Comparison of ENCODE assay signal across 1 cellular context in the genomic region with DNA sequence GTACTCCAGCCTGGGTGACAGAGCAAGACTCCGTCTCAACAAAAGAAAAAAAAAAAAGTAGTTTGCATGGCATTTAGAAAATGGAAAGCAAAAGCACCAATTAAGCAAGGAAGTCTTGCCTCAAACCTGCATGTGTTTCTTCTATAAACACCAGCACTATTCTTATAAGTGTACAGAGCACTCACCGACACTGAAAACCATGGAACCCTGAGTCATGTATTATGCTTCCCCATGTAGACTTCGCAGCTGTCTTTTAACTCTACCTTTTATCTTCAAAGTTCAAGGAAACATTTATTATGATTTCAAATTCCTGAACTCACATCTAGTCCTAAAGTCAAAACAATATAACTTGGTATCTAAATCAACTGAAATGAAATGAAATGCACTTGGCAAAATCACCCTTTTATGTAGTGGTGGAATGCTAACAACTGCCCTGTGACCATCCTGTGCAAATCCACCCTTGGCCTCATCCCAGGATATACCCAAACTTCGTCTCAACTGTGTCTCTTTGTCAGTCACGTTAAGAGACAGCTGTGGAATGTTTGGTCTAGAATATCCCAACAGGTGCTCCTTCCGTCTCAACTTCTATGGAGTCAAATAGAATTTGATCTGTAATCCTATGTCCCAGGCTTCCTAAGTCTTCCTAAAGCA.
TF ChIP-seq lines count a peak whose summit lies in the region.

No MANE protein-coding gene starts in this region.

TF ChIP-seq in HepG2, 621 proteins besides CTCF, POLR2A, EP300 and RAD21:
- TF ChIP-seq, protein P1, sequence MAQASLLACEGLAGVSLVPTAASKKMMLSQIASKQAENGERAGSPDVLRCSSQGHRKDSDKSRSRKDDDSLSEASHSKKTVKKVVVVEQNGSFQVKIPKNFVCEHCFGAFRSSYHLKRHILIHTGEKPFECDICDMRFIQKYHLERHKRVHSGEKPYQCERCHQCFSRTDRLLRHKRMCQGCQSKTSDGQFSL (CRISPR knock-in tag; IDR thresholded peaks at IDR 0.05), result no peak
- TF ChIP-seq GTF3A (CRISPR knock-in tag; conservative IDR thresholded peaks at IDR 0.05) (no peak), SKI (IDR thresholded peaks at IDR 0.05; ENCODE audit: partially characterized antibody) (no peak), REL (CRISPR knock-in tag; conservative IDR thresholded peaks at IDR 0.05) (no peak), ATAD3A (CRISPR knock-in tag; IDR thresholded peaks at IDR 0.05) (no peak), ZNF432 (CRISPR knock-in tag; IDR thresholded peaks at IDR 0.05; ENCODE audit: borderline replicate concordance) (no peak), ZNF792 (CRISPR knock-in tag; IDR thresholded peaks at IDR 0.05) (no peak)
